37 cellular contexts compared by ENCODE assay signal in genomic region chrX:133754657-133755056, GRCh38.
"Had no signal": no experiment of that assay in that cellular context is flagged by ENCODE, and none has a peak within 500 bp of the region (broad histone marks: within the 10 kb centered on the region; RNA-seq: fewer than 3 reads in every experiment).

No MANE protein-coding gene starts in this region.

- H3K4me3 Mint-ChIP-seq: activated B cell treated with CpG ODN at 0.5 μM for 24 hours; activated CD4-positive, alpha-beta memory T cell treated with anti-CD3 and anti-CD28 coated beads for 36 hours; activated CD4-positive, alpha-beta T cell treated with anti-CD3 and anti-CD28 coated beads, Interleukin-2, amount 10 ng/mL, durations not matched to agents 24 days and 14 days; activated CD8-positive, alpha-beta T cell treated with anti-CD3 and anti-CD28 coated beads for 36 hours; activated naive CD4-positive, alpha-beta T cell treated with anti-CD3 and anti-CD28 coated beads, Interleukin-2, amount 10 ng/mL, durations not matched to agents 7 days and 5 days; activated naive CD4-positive, alpha-beta T cell treated with anti-CD3 and anti-CD28 coated beads, Interleukin-2, amount 50 U/mL, for 24 hours; activated naive CD8-positive, alpha-beta T cell; activated naive CD8-positive, alpha-beta T cell treated with anti-CD3 and anti-CD28 coated beads, Interleukin-2, amount 10 ng/mL, durations not matched to agents 7 days and 5 days; activated naive CD8-positive, alpha-beta T cell treated with anti-CD3 and anti-CD28 coated beads, Interleukin-2, amount 50 U/mL, for 24 hours; activated T-cell treated with anti-CD3 and anti-CD28 coated beads, Interleukin-2, amount 50 U/mL, for 4 hours; activated T-cell treated with anti-CD3 and anti-CD28 coated beads, Interleukin-2, amount 50 U/mL, for 72 hours; T-helper 1 cell treated with Interleukin-12 subunit alpha and Interleukin-12 subunit beta and Interleukin-4 antibody, amounts not matched to agents 30 μg/mL and 1 μg/mL, for 36 hours; T-helper 2 cell treated with Interferon-gamma antibody and Interleukin-4, amounts not matched to agents 5 μg/mL and 100 μg/mL, for 36 hours had no signal

- H3K9me3 Mint-ChIP-seq: activated B cell treated with CpG ODN at 0.5 μM for 24 hours; activated CD4-positive, alpha-beta memory T cell treated with anti-CD3 and anti-CD28 coated beads for 36 hours; activated CD4-positive, alpha-beta T cell treated with anti-CD3 and anti-CD28 coated beads, Interleukin-2, amount 10 ng/mL, durations not matched to agents 24 days and 14 days; activated CD8-positive, alpha-beta T cell treated with anti-CD3 and anti-CD28 coated beads for 36 hours; activated naive CD4-positive, alpha-beta T cell treated with anti-CD3 and anti-CD28 coated beads, Interleukin-2, amount 10 ng/mL, durations not matched to agents 7 days and 5 days; activated naive CD4-positive, alpha-beta T cell treated with anti-CD3 and anti-CD28 coated beads, Interleukin-2, amount 50 U/mL, for 24 hours; activated naive CD8-positive, alpha-beta T cell treated with anti-CD3 and anti-CD28 coated beads, Interleukin-2, amount 10 ng/mL, durations not matched to agents 7 days and 5 days; activated naive CD8-positive, alpha-beta T cell treated with anti-CD3 and anti-CD28 coated beads, Interleukin-2, amount 50 U/mL, for 24 hours; activated T-cell treated with anti-CD3 and anti-CD28 coated beads, Interleukin-2, amount 50 U/mL, for 4 hours; activated T-cell treated with anti-CD3 and anti-CD28 coated beads, Interleukin-2, amount 50 U/mL, for 72 hours; activated T-helper 2 cell treated with anti-CD3 and anti-CD28 coated beads, Interferon-gamma antibody, Interleukin-2, Interleukin-4, amounts not matched to agents 10 μg/mL and 5 μg/mL and 100 μg/mL, durations not matched to agents 14 hours and 24 hours and 36 hours; T-helper 1 cell treated with Interleukin-12 subunit alpha and Interleukin-12 subunit beta and Interleukin-4 antibody, amounts not matched to agents 30 μg/mL and 1 μg/mL, for 36 hours; T-helper 2 cell treated with Interferon-gamma antibody and Interleukin-4, amounts not matched to agents 5 μg/mL and 100 μg/mL, for 36 hours had no signal

- H3K27ac ChIP-seq: ascending aorta, body of pancreas, brain microvascular endothelial cell, breast epithelium, coronary artery, WERI-Rb-1 had no signal

- FAIRE-seq: colon, TTC549 had no signal

- DNase-seq: activated B cell treated with CpG ODN at 0.5 μM for 24 hours; activated CD4-positive, alpha-beta memory T cell treated with anti-CD3 and anti-CD28 coated beads for 36 hours; activated CD4-positive, alpha-beta T cell treated with anti-CD3 and anti-CD28 coated beads for 4 hours; activated CD4-positive, alpha-beta T cell treated with anti-CD3 and anti-CD28 coated beads, Interleukin-2, amount 10 ng/mL, durations not matched to agents 24 days and 14 days; activated CD4-positive, alpha-beta T cell treated with anti-CD3 and anti-CD28 coated beads, Interleukin-2, amount 50 U/mL, for 1 hour; activated CD4-positive, alpha-beta T cell treated with anti-CD3 and anti-CD28 coated beads, Interleukin-2, amount 50 U/mL, for 4 hours; activated CD4-positive, CD25-positive, alpha-beta regulatory T cell treated with anti-CD3 and anti-CD28 coated beads, Interleukin-2, amount 50 U/mL, for 72 hours; activated CD8-positive, alpha-beta memory T cell treated with anti-CD3 and anti-CD28 coated beads, Interleukin-2, amount 50 U/mL, for 4 hours; activated CD8-positive, alpha-beta T cell treated with anti-CD3 and anti-CD28 coated beads for 36 hours; activated effector memory CD4-positive, alpha-beta T cell treated with Interleukin-2 at 50 U/mL for 16 hours; activated gamma-delta T cell; activated naive CD4-positive, alpha-beta T cell treated with anti-CD3 and anti-CD28 coated beads, Interleukin-2, amount 10 ng/mL, durations not matched to agents 7 days and 5 days; activated naive CD4-positive, alpha-beta T cell treated with Interleukin-2 at 50 U/mL for 16 hours; activated naive CD8-positive, alpha-beta T cell treated with anti-CD3 and anti-CD28 coated beads, Interleukin-2, amount 10 ng/mL, durations not matched to agents 7 days and 5 days; activated naive CD8-positive, alpha-beta T cell treated with anti-CD3 and anti-CD28 coated beads, Interleukin-2, amount 50 U/mL, for 24 hours; activated T-cell treated with anti-CD3 and anti-CD28 coated beads for 4 hours; activated T-cell treated with anti-CD3 and anti-CD28 coated beads, Interleukin-2, amount 50 U/mL, for 1 hour; activated T-cell treated with anti-CD3 and anti-CD28 coated beads, Interleukin-2, amount 50 U/mL, for 4 hours; activated T-cell treated with anti-CD3 and anti-CD28 coated beads, Interleukin-2, amount 50 U/mL, for 72 hours; amygdala; anterior cingulate cortex; body of pancreas; brain microvascular endothelial cell; central memory CD4-positive, alpha-beta T cell; T-helper 2 cell; T-helper 9 cell; WERI-Rb-1 had no signal

- H3K36me3 Mint-ChIP-seq: activated CD4-positive, alpha-beta memory T cell treated with anti-CD3 and anti-CD28 coated beads for 36 hours; activated naive CD4-positive, alpha-beta T cell treated with anti-CD3 and anti-CD28 coated beads, Interleukin-2, amount 10 ng/mL, durations not matched to agents 7 days and 5 days; activated naive CD4-positive, alpha-beta T cell treated with anti-CD3 and anti-CD28 coated beads, Interleukin-2, amount 50 U/mL, for 24 hours; activated naive CD8-positive, alpha-beta T cell; activated naive CD8-positive, alpha-beta T cell treated with anti-CD3 and anti-CD28 coated beads, Interleukin-2, amount 10 ng/mL, durations not matched to agents 7 days and 5 days had no signal

- H3K36me3 ChIP-seq: ascending aorta, brain microvascular endothelial cell, breast epithelium, WERI-Rb-1 had no signal

- H3K27ac Mint-ChIP-seq: activated B cell treated with CpG ODN at 0.5 μM for 24 hours; activated CD4-positive, alpha-beta memory T cell treated with anti-CD3 and anti-CD28 coated beads for 36 hours; activated CD4-positive, alpha-beta T cell treated with anti-CD3 and anti-CD28 coated beads, Interleukin-2, amount 10 ng/mL, durations not matched to agents 24 days and 14 days; activated CD8-positive, alpha-beta T cell treated with anti-CD3 and anti-CD28 coated beads for 36 hours; activated naive CD4-positive, alpha-beta T cell treated with anti-CD3 and anti-CD28 coated beads, Interleukin-2, amount 10 ng/mL, durations not matched to agents 7 days and 5 days; activated naive CD4-positive, alpha-beta T cell treated with anti-CD3 and anti-CD28 coated beads, Interleukin-2, amount 50 U/mL, for 24 hours; activated naive CD8-positive, alpha-beta T cell; activated naive CD8-positive, alpha-beta T cell treated with anti-CD3 and anti-CD28 coated beads, Interleukin-2, amount 10 ng/mL, durations not matched to agents 7 days and 5 days; activated naive CD8-positive, alpha-beta T cell treated with anti-CD3 and anti-CD28 coated beads, Interleukin-2, amount 50 U/mL, for 24 hours; activated T-cell treated with anti-CD3 and anti-CD28 coated beads, Interleukin-2, amount 50 U/mL, for 72 hours; activated T-helper 2 cell treated with anti-CD3 and anti-CD28 coated beads, Interferon-gamma antibody, Interleukin-2, Interleukin-4, amounts not matched to agents 10 μg/mL and 5 μg/mL and 100 μg/mL, durations not matched to agents 14 hours and 24 hours and 36 hours; T-helper 1 cell treated with Interleukin-12 subunit alpha and Interleukin-12 subunit beta and Interleukin-4 antibody, amounts not matched to agents 30 μg/mL and 1 μg/mL, for 36 hours; T-helper 2 cell treated with Interferon-gamma antibody and Interleukin-4, amounts not matched to agents 5 μg/mL and 100 μg/mL, for 36 hours had no signal

- ATAC-seq: activated CD8-positive, alpha-beta T cell treated with anti-CD3 and anti-CD28 coated beads for 36 hours; activated naive CD8-positive, alpha-beta T cell treated with anti-CD3 and anti-CD28 coated beads, Interleukin-2, amount 50 U/mL, for 24 hours; activated T-cell treated with anti-CD3 and anti-CD28 coated beads, Interleukin-2, amount 50 U/mL, for 4 hours; activated T-cell treated with anti-CD3 and anti-CD28 coated beads, Interleukin-2, amount 50 U/mL, for 72 hours; body of pancreas had no signal

- H3K9me3 ChIP-seq: ascending aorta, body of pancreas, breast epithelium had no signal

- H3K27me3 Mint-ChIP-seq: activated B cell treated with CpG ODN at 0.5 μM for 24 hours; activated CD4-positive, alpha-beta memory T cell treated with anti-CD3 and anti-CD28 coated beads for 36 hours; activated CD4-positive, alpha-beta T cell treated with anti-CD3 and anti-CD28 coated beads, Interleukin-2, amount 10 ng/mL, durations not matched to agents 24 days and 14 days; activated CD8-positive, alpha-beta T cell treated with anti-CD3 and anti-CD28 coated beads for 36 hours; activated naive CD4-positive, alpha-beta T cell treated with anti-CD3 and anti-CD28 coated beads, Interleukin-2, amount 10 ng/mL, durations not matched to agents 7 days and 5 days; activated naive CD4-positive, alpha-beta T cell treated with anti-CD3 and anti-CD28 coated beads, Interleukin-2, amount 50 U/mL, for 24 hours; activated naive CD8-positive, alpha-beta T cell; activated naive CD8-positive, alpha-beta T cell treated with anti-CD3 and anti-CD28 coated beads, Interleukin-2, amount 10 ng/mL, durations not matched to agents 7 days and 5 days; activated naive CD8-positive, alpha-beta T cell treated with anti-CD3 and anti-CD28 coated beads, Interleukin-2, amount 50 U/mL, for 24 hours had no signal

- H3K4me1 ChIP-seq: ascending aorta, body of pancreas, breast epithelium had no signal

- H3K4me3 ChIP-seq: ascending aorta, body of pancreas, breast epithelium, coronary artery had no signal

- H3K27me3 ChIP-seq: ascending aorta, body of pancreas, brain microvascular endothelial cell had no signal
